ENCODE assay signal across 22 cellular contexts in genomic region chr4:60482921-60483351, GRCh38.
DNase-seq lines count a peak whose midpoint lies in the region; ATAC-seq and TF ChIP-seq lines count a peak whose summit lies in the region.
"Had no signal": no experiment of that assay in that cellular context is flagged by ENCODE, and none has a peak within 500 bp of the region (broad histone marks: within the 10 kb centered on the region; RNA-seq: fewer than 3 reads in every experiment).

No MANE protein-coding gene starts in this region.

- H3K4me3 ChIP-seq in HAP-1, result no peak overlapping the region
- H3K4me3 ChIP-seq: SK-N-MC had no signal

- H3K36me3 ChIP-seq in HAP-1 (replicated peaks), result no peaks in the 10 kb centered on the region

- no peak overlapping the region for H3K27ac Mint-ChIP-seq in stimulated activated naive CD8-positive, alpha-beta T cell treated with anti-CD3 and anti-CD28 coated beads, Interleukin-15, amount 100 ng/mL, for 72 hours
- H3K27ac Mint-ChIP-seq: CD8-positive, alpha-beta T cell had no signal

- no peaks in the 10 kb centered on the region for H3K27me3 ChIP-seq in HAP-1 (ENCODE audit: low read depth)

- peaks cover 23% of the 10 kb centered on the region for H3K4me1 ChIP-seq in HAP-1

- no peak for ATAC-seq in stimulated activated naive CD8-positive, alpha-beta T cell treated with anti-CD3 and anti-CD28 coated beads, Interleukin-15, amount 100 ng/mL, for 72 hours
- no peak for ATAC-seq in GM21576 (IDR thresholded peaks at IDR 0.05; ENCODE audit: unreplicated experiment)
- ATAC-seq: CD8-positive, alpha-beta T cell had no signal

- no peak for TF ChIP-seq CTCF in GM20000 (IDR thresholded peaks at IDR 0.05; ENCODE audit: extremely low read depth, missing control alignments)

- in situ Hi-C loops in HAP-1 (cut with MboI; ENCODE audit: low sequenced_read_pairs), result no loop called here

- no peak overlapping the region for H3K4me3 Mint-ChIP-seq in stimulated activated naive CD8-positive, alpha-beta T cell treated with anti-CD3 and anti-CD28 coated beads, Interleukin-15, amount 100 ng/mL, for 72 hours
- H3K4me3 Mint-ChIP-seq: CD8-positive, alpha-beta T cell; H9 had no signal

- peak; percentile 28 for DNase-seq in COR-L47 (lab: John Stamatoyannopoulos, UW)
- DNase-seq in HAP-1 (ENCODE audit: low spot score in 2 of 2), result peak; percentile 77 to 99
- peak; percentile 64 to 84 for DNase-seq in NCI-H524 (lab: John Stamatoyannopoulos, UW)
- peak; percentile 50 for DNase-seq in ecto neural progenitor cell (ENCODE audit: low spot score)
- no peak for DNase-seq in stimulated activated naive CD8-positive, alpha-beta T cell treated with anti-CD3 and anti-CD28 coated beads, Interleukin-15, amount 100 ng/mL, for 72 hours
- DNase-seq in GM20000 (ENCODE audit: low spot score), result no peak
- DNase-seq in NAMALWA (ENCODE audit: low spot score), result no peak
- DNase-seq: AML-193; C1 segment of cervical spinal cord; CD8-positive, alpha-beta T cell; EL; H9; KG1; NCI-H1105; NCI-H187 treated with DMSO at 0.1 percent for 48 hours; NCI-H2107; NCI-H2227 treated with DMSO at 0.1 percent for 48 hours; NCI-H510A treated with DMSO at 0.1 percent for 48 hours; SHP77 treated with DMSO at 0.1 percent for 48 hours; SW 1271 had no signal

- H3K9me3 ChIP-seq in HAP-1, result no peaks in the 10 kb centered on the region

- no peaks in the 10 kb centered on the region for H3K4me1 Mint-ChIP-seq in stimulated activated naive CD8-positive, alpha-beta T cell treated with anti-CD3 and anti-CD28 coated beads, Interleukin-15, amount 100 ng/mL, for 72 hours

- peaks cover 19 to 20% of the 10 kb centered on the region in 2 donors for H3K9me3 Mint-ChIP-seq in stimulated activated naive CD8-positive, alpha-beta T cell treated with anti-CD3 and anti-CD28 coated beads, Interleukin-15, amount 100 ng/mL, for 72 hours
- H3K9me3 Mint-ChIP-seq: H9 had no signal

- no peaks in the 10 kb centered on the region for H3K27me3 Mint-ChIP-seq in stimulated activated naive CD8-positive, alpha-beta T cell treated with anti-CD3 and anti-CD28 coated beads, Interleukin-15, amount 100 ng/mL, for 72 hours

Comparison
In these comparisons a context has a peak if more than half of its experiments do, and no peak if none do; other contexts are left out.
1. DNase-seq: peak in COR-L47 (single experiment), HAP-1 (2 of 2), NCI-H524 (2 of 2) and ecto neural progenitor cell (single experiment); none in stimulated activated naive CD8-positive, alpha-beta T cell treated with anti-CD3 and anti-CD28 coated beads, Interleukin-15, amount 100 ng/mL, for 72 hours (0 of 2), GM20000 (single experiment) and NAMALWA (single experiment).